7 cellular contexts compared by ENCODE assay signal in the genomic region with DNA sequence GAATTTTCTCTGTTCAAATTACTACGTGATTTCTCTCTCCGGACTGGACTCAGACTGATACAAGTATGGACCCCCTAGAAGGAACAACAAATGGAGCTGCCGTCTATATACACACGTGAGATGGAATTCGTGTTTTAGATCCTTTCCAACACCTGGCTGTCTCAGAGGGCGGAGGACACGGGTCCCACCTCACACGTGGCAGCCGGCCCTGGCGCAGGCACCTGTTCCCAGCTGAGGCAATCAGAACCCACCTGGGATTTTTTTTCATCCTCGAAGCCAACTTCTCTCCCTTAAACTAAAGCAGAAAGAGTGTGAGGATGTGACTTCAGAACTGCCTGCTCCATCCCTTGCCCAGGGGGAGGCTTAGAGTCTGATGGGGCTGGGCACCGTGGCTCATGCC. TPM values are rescaled to one million over a fixed set of nuclear protein-coding genes. Genes with fewer than 3 reads are reported as not detected.
DNase-seq lines count a peak whose midpoint lies in the region; ATAC-seq and TF ChIP-seq lines count a peak whose summit lies in the region.

No MANE protein-coding gene starts in this region.

- in situ Hi-C loops in KBM-7 (cut with MboI; ENCODE audit: low pct_unique_long_range_greater_than_20kb, low sequenced_read_pairs) = no loop called here

- H3K9me3 ChIP-seq in DOHH2 (ENCODE audit: control insufficient read depth, insufficient read depth, low read length) = peaks cover 10% of the 10 kb centered on the region; the same call in 1 of the 2 replicates

- no peak for TF ChIP-seq CTCF in DOHH2 (IDR thresholded peaks at IDR 0.05; ENCODE audit: low read depth, low read length, poor library complexity, severe bottlenecking)
- TF ChIP-seq CTCF in dorsolateral prefrontal cortex (IDR thresholded peaks at IDR 0.05 in 54 of 56, conservative IDR thresholded peaks at IDR 0.05 in 2 of 56; ENCODE audit: low read depth in 1 of 56, partially characterized antibody in 56 of 56) = no peak

- H3K36me3 ChIP-seq in DOHH2 (ENCODE audit: control insufficient read depth, low read length) (no peaks in the 10 kb centered on the region), rectal smooth muscle tissue (ENCODE audit: control insufficient read depth, insufficient read depth, low read length) (no peaks in the 10 kb centered on the region)

- peak overlapping the region; percentile 69 for H3K4me3 ChIP-seq in DOHH2 (ENCODE audit: low read length)
- peak overlapping the region in 58 of 59 donors; percentile 11 to 68 (median 50) for H3K4me3 ChIP-seq in dorsolateral prefrontal cortex
- peak overlapping the region; percentile 36 for H3K4me3 ChIP-seq in rectal smooth muscle tissue (ENCODE audit: low read length)

- H3K27me3 ChIP-seq in DOHH2 (ENCODE audit: control insufficient read depth, low read length) (no peaks in the 10 kb centered on the region), dorsolateral prefrontal cortex (no peaks in the 10 kb centered on the region), rectal smooth muscle tissue (ENCODE audit: control insufficient read depth, insufficient read depth, low read length) (no peaks in the 10 kb centered on the region)

- no peak overlapping the region for H3K9ac ChIP-seq in rectal smooth muscle tissue (ENCODE audit: low read length)

- H3K4me2 ChIP-seq in DOHH2 (ENCODE audit: low read length) = peak overlapping the region; percentile 70

- no peaks in the 10 kb centered on the region for H4K20me1 ChIP-seq in DOHH2 (ENCODE audit: control insufficient read depth, insufficient read depth, low read depth, low read length)

- H3K79me2 ChIP-seq in DOHH2 (ENCODE audit: control insufficient read depth, low read length) = no peaks in the 10 kb centered on the region

- H3K9me2 ChIP-seq in DOHH2 (replicated peaks; ENCODE audit: control insufficient read depth, low read length) = no peaks in the 10 kb centered on the region

- no peak overlapping the region for H3K27ac ChIP-seq in DOHH2 (ENCODE audit: low read depth, low read length)
- peak overlapping the region in 32 of 59 donors; percentile 2 to 90 (median 46) for H3K27ac ChIP-seq in dorsolateral prefrontal cortex
- H3K27ac ChIP-seq in rectal smooth muscle tissue (ENCODE audit: low read depth, low read length) = no peak overlapping the region

- peak; percentile 66 for DNase-seq in NCI-H69 (lab: John Stamatoyannopoulos, UW)
- no peak for DNase-seq in dorsolateral prefrontal cortex
- DNase-seq in midbrain (lab: John Stamatoyannopoulos, UW) = no peak
- no peak for DNase-seq in KBM-7

- no peak for ATAC-seq in HG03432 (IDR thresholded peaks at IDR 0.05; ENCODE audit: unreplicated experiment)

- peaks cover 18% of the 10 kb centered on the region for H3K4me1 ChIP-seq in DOHH2 (ENCODE audit: control insufficient read depth, low read length)
- H3K4me1 ChIP-seq in rectal smooth muscle tissue (ENCODE audit: control insufficient read depth, insufficient read depth, low read length) = peaks cover 3% of the 10 kb centered on the region

- intact Hi-C loops in dorsolateral prefrontal cortex (cut with DNase I) = loop anchor here (10.0 kb wide), 3 partner anchors 65 to 1535 kb away; partner anchors contain the start of genes CNST (in 1 of the 2), KIF26B (in 1 of the 2) and TFB2M (in 1 of the 2)

- H3F3A ChIP-seq in DOHH2 (ENCODE audit: control insufficient read depth, insufficient read depth) = peaks cover 6% of the 10 kb centered on the region

RNA-seq across cellular contexts. Expression of gene SCCPDH, which starts 34.1 kb away (rescaled TPM):
- 10 to 100 TPM; 25.8 to 69.7 (median 46.0) TPM for total RNA-seq in dorsolateral prefrontal cortex

Comparison
In these comparisons a context has a peak if more than half of its experiments do, and no peak if none do; other contexts are left out.
1. H3K27ac ChIP-seq: peak in dorsolateral prefrontal cortex (32 of 59); none in DOHH2 (single experiment) and rectal smooth muscle tissue (single experiment).
2. Peak in every context shown above with its lines, with median percentiles within 50 percentile points of each other: H3K4me3 ChIP-seq.